In genomic region chr7:158005531-158005930, GRCh38 we compare ENCODE assay signal across 18 cellular contexts.
DNase-seq lines count a peak whose midpoint lies in the region; ATAC-seq, FAIRE-seq and TF ChIP-seq lines count a peak whose summit lies in the region.
"Had no signal": no experiment of that assay in that cellular context is flagged by ENCODE, and none has a peak within 500 bp of the region (broad histone marks: within the 10 kb centered on the region; RNA-seq: fewer than 3 reads in every experiment).

No MANE protein-coding gene starts in this region.

- H3K36me3 ChIP-seq in BLaER1 (no peaks in the 10 kb centered on the region), MM.1S (replicated peaks; ENCODE audit: insufficient read depth, low read length) (no peaks in the 10 kb centered on the region), kidney (ENCODE audit: control insufficient read depth in 1 of 2, insufficient read depth in 2 of 2, low read length in 2 of 2) (no peaks in the 10 kb centered on the region)
- H3K36me3 ChIP-seq: BE2C had no signal

- TF ChIP-seq CTCF in CD14-positive monocyte (IDR thresholded peaks at IDR 0.05) (no peak), MM.1S (IDR thresholded peaks at IDR 0.05; ENCODE audit: low read length) (no peak), kidney (IDR thresholded peaks at IDR 0.05; ENCODE audit: borderline replicate concordance, extremely low read depth, insufficient read depth) (no peak)

- no peaks in the 10 kb centered on the region for H3K36me3 Mint-ChIP-seq in CD14-positive monocyte
- no peaks in the 10 kb centered on the region for H3K36me3 Mint-ChIP-seq in T-cell
- H3K36me3 Mint-ChIP-seq: CD8-positive, alpha-beta T cell had no signal

- intact Hi-C loops in CD14-positive monocyte (cut with micrococcal nuclease): no loop called here
- intact Hi-C loops in kidney (cut with DNase I): no loop called here
- intact Hi-C loops in left colon (cut with DNase I, micrococcal nuclease): no loop called here

- no peaks in the 10 kb centered on the region for H3K4me1 Mint-ChIP-seq in CD14-positive monocyte
- peaks cover 0 to 2% (median 0%) of the 10 kb centered on the region in 3 donors for H3K4me1 Mint-ChIP-seq in T-cell

- peaks cover 28% of the 10 kb centered on the region for H3F3A ChIP-seq in MM.1S (ENCODE audit: insufficient read depth, low read length)

- peak overlapping the region; percentile 90 for H3K4me2 ChIP-seq in BLaER1
- H3K4me2 ChIP-seq in MM.1S (ENCODE audit: low read depth, low read length): peak overlapping the region; percentile 84

- H3K4me1 ChIP-seq in BLaER1 (peaks cover 72% of the 10 kb centered on the region), MM.1S (ENCODE audit: low read length) (peaks cover 30% of the 10 kb centered on the region), kidney (ENCODE audit: control insufficient read depth in 1 of 2, insufficient read depth in 1 of 2, low read depth in 1 of 2, low read length in 2 of 2) (no peaks in the 10 kb centered on the region)
- H3K4me1 ChIP-seq: BE2C had no signal

- peak overlapping the region; percentile 9; the same call in 1 of the 2 replicates for H3K9ac ChIP-seq in BLaER1
- peak overlapping the region; percentile 66 for H3K9ac ChIP-seq in MM.1S (ENCODE audit: low read length)
- no peak overlapping the region for H3K9ac ChIP-seq in kidney (ENCODE audit: low read length in 2 of 2)

- H4K20me1 ChIP-seq in BLaER1 (no peaks in the 10 kb centered on the region), MM.1S (ENCODE audit: insufficient read depth, low read length) (no peaks in the 10 kb centered on the region)

- H3K9me3 Mint-ChIP-seq in CD14-positive monocyte (peaks cover 0 to 6% (median 0%) of the 10 kb centered on the region in 7 donors), T-cell (no peaks in the 10 kb centered on the region)
- H3K9me3 Mint-ChIP-seq: CD8-positive, alpha-beta T cell had no signal

- no peaks in the 10 kb centered on the region for H3K9me2 ChIP-seq in MM.1S (replicated peaks; ENCODE audit: insufficient read depth, low read length)

- no peaks in the 10 kb centered on the region for H3K79me2 ChIP-seq in MM.1S (ENCODE audit: low read length)

- DNase-seq in CD14-positive monocyte (ENCODE audit: low spot score) (peak; percentile 13), MM.1S (peak; percentile 93), kidney (peak; percentile 26), left colon (no peak), T-cell (no peak)
- DNase-seq: BE2C; Calu3; CD8-positive, alpha-beta T cell; DMS79 treated with DMSO at 0.1 percent for 48 hours; HCEC 1CT; IMR-90 had no signal

- H3K4me3 ChIP-seq in BLaER1 (no peak overlapping the region), MM.1S (ENCODE audit: low read length) (peak overlapping the region; percentile 24), kidney (ENCODE audit: low read length in 2 of 2) (no peak overlapping the region)
- H3K4me3 ChIP-seq: K562 had no signal

- H3K27me3 ChIP-seq in BLaER1 (no peaks in the 10 kb centered on the region), MM.1S (replicated peaks; ENCODE audit: insufficient read depth, low read length) (no peaks in the 10 kb centered on the region)
- H3K27me3 ChIP-seq: BE2C had no signal

- ATAC-seq in HG03159 (IDR thresholded peaks at IDR 0.05; ENCODE audit: unreplicated experiment): no peak
- ATAC-seq in left colon: no peak
- no peak for ATAC-seq in T-cell (replicated peaks in 1 of 4)
- ATAC-seq: CD8-positive, alpha-beta T cell; K562 had no signal

- H3K9me3 ChIP-seq in BLaER1: no peaks in the 10 kb centered on the region
- H3K9me3 ChIP-seq in MM.1S (replicated peaks; ENCODE audit: insufficient read depth, low read length): no peaks in the 10 kb centered on the region
- no peaks in the 10 kb centered on the region for H3K9me3 ChIP-seq in kidney (ENCODE audit: control insufficient read depth in 1 of 2, low read length in 2 of 2)
- H3K9me3 ChIP-seq: BE2C had no signal

- H3K27ac ChIP-seq in BLaER1 (peak overlapping the region; percentile 66), MM.1S (ENCODE audit: low read length) (peak overlapping the region; percentile 93), kidney (ENCODE audit: low read depth in 2 of 2, low read length in 2 of 2) (no peak overlapping the region)

- H3K4me3 Mint-ChIP-seq in CD14-positive monocyte (no peak overlapping the region), T-cell (no peak overlapping the region)
- H3K4me3 Mint-ChIP-seq: CD8-positive, alpha-beta T cell had no signal

- no peak for FAIRE-seq in kidney (lab: Jason Lieb, UNC)
- FAIRE-seq: G401.6, GM12891, GM18507, HTR-8/SVneo, K562 had no signal

- POLR2A ChIA-PET in T-cell (lab: Charles Lee): no interaction called here

- H2AFZ ChIP-seq in MM.1S (ENCODE audit: low read length): peak overlapping the region; percentile 38

- H3K27me3 Mint-ChIP-seq in CD14-positive monocyte (ENCODE audit: low read depth in 3 of 3) (peaks cover 4 to 13% (median 4%) of the 10 kb centered on the region in 3 donors), T-cell (no peaks in the 10 kb centered on the region)

- CTCF ChIA-PET in T-cell (lab: Charles Lee): no interaction called here

- H3K27ac Mint-ChIP-seq in CD14-positive monocyte (no peak overlapping the region), T-cell (no peak overlapping the region)
- H3K27ac Mint-ChIP-seq: CD8-positive, alpha-beta T cell had no signal

Comparison
In these comparisons a context has a peak if more than half of its experiments do, and no peak if none do; other contexts are left out.
1. H3K27ac ChIP-seq: peak in BLaER1 (single experiment) and MM.1S (single experiment); none in kidney (0 of 2).
2. H3K9ac ChIP-seq: peak in BLaER1 (single experiment) and MM.1S (single experiment); none in kidney (0 of 2).
3. DNase-seq: peak in CD14-positive monocyte (single experiment), MM.1S (single experiment) and kidney (single experiment); none in left colon (0 of 2) and T-cell (0 of 34).